In the genomic region with DNA sequence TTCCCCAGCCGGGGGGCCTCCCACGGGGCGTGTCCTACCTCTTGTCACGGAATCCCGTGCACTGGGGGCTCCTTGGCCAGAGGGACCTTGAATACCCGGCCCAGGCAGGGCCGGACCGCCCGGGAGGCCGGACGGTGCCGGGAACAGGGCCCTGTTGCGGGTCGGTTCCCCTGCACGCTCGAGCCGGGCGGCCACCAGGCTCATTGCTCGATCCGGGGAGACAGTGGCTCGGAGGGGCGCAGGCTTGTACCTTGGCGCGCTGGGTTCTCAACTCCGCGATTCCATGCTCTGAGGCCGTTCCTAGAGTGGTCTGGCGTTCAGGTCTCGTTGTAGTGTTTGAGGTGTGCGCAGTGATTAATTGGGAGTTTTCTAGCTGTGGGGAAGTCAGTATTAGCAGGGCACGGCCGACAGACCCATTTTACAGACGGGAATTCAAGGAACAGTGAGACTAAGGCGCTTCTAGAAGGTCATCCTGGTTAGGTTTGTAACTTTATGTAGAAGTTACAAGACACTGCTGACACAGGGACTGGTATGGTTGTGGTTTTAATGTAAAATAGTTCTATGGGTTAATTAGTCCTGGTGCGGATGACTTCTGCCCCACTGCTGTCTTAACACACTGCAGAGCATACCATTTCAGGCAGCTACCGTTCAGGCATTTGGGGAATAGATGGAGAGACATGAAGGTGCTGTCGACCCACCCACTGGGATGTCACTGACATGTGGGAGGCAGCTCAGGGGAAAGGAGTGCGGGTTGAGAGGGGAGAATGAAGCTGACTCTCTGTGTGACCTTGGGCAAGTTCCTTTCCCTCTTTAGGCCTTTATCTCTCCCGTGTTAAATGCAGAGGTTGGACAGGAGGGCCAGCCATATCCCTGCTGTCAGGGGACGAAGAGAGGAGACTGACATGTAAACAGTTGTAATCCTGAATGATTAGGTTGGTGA, we compare ENCODE assay signal across 1 cellular context.
TF ChIP-seq lines count a peak whose summit lies in the region.

No MANE protein-coding gene starts in this region.

TF ChIP-seq in SK-N-SH, 30 proteins besides CTCF, POLR2A, EP300 and RAD21 (continued from another document):
- TF ChIP-seq USF1 (IDR thresholded peaks at IDR 0.05; ENCODE audit: borderline replicate concordance, low read depth) (no peak), CHD2 (IDR thresholded peaks at IDR 0.05; ENCODE audit: low read length, partially characterized antibody) (no peak)
TF ChIP-seq in SK-N-SH: peak in this region for 0.
